ENCODE assay signal across 23 cellular contexts in the genomic region with DNA sequence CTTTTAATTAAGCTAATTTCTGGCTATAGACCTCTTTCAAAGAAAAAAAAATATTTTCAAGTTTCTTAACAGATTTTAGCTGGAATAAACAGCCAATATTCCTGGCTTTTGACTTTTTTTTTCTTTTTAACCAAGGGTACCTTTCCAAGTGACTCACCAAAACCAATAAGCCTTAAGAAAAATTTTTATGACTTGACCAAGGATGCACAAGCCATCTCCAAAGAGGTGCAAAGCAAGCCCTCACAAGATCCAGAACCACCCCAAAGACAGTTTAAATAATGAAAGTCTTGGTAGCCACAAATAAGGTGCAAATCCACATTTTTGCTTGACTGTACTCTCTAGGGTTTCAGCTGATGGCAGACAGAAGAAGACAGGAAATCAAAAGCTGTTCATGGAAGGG.
"Had no signal": no experiment of that assay in that cellular context is flagged by ENCODE, and none has a peak within 500 bp of the region (broad histone marks: within the 10 kb centered on the region; RNA-seq: fewer than 3 reads in every experiment).

No MANE protein-coding gene starts in this region.

- H3K36me3 ChIP-seq: adrenal gland, ascending aorta, gastrocnemius medialis, right lobe of liver, upper lobe of left lung had no signal

- H3K9me3 ChIP-seq: adrenal gland, gastrocnemius medialis, right lobe of liver had no signal

- H3K27me3 ChIP-seq: adrenal gland, ascending aorta, gastrocnemius medialis, right lobe of liver, upper lobe of left lung had no signal

- H3K27me3 Mint-ChIP-seq: activated naive CD8-positive, alpha-beta T cell; activated T-helper 17 cell treated with anti-CD3 and anti-CD28 coated beads, Interleukin-2, amount 50 U/mL, for 72 hours had no signal

- H3K27ac ChIP-seq: adrenal gland, ascending aorta, gastrocnemius medialis, right lobe of liver, skin epidermis, upper lobe of left lung, VCaP had no signal

- H3K27ac Mint-ChIP-seq: activated naive CD8-positive, alpha-beta T cell; activated T-helper 17 cell treated with anti-CD3 and anti-CD28 coated beads, Interleukin-2, amount 50 U/mL, for 72 hours; nephron progenitor cell; stimulated activated effector memory CD8-positive, alpha-beta T cell treated with anti-CD3 and anti-CD28 coated beads, Interleukin-12 subunit alpha, Interleukin-12 subunit beta, amount 100 ng/mL, for 72 hours had no signal

- H3K4me1 ChIP-seq: ascending aorta, right lobe of liver, upper lobe of left lung had no signal

- H3K9me3 Mint-ChIP-seq: activated T-helper 17 cell treated with anti-CD3 and anti-CD28 coated beads, Interleukin-2, amount 50 U/mL, for 72 hours had no signal

- ATAC-seq: activated CD4-positive, CD25-positive, alpha-beta regulatory T cell treated with anti-CD3 and anti-CD28 coated beads, Interleukin-2, amount 50 U/mL, for 24 hours; activated T-helper 17 cell treated with anti-CD3 and anti-CD28 coated beads, Interleukin-2, amount 50 U/mL, for 72 hours; esophagus mucosa; gastrocnemius medialis; left ventricle myocardium superior; mucosa of descending colon; right lobe of liver; stimulated activated effector memory CD8-positive, alpha-beta T cell treated with anti-CD3 and anti-CD28 coated beads, Interleukin-12 subunit alpha, Interleukin-12 subunit beta, amount 100 ng/mL, for 72 hours had no signal

- H3K36me3 Mint-ChIP-seq: stimulated activated effector memory CD8-positive, alpha-beta T cell treated with anti-CD3 and anti-CD28 coated beads, Interleukin-12 subunit alpha, Interleukin-12 subunit beta, amount 100 ng/mL, for 72 hours had no signal

- H3K4me1 Mint-ChIP-seq: activated T-helper 17 cell treated with anti-CD3 and anti-CD28 coated beads, Interleukin-2, amount 50 U/mL, for 72 hours; nephron progenitor cell had no signal

- H3K4me3 ChIP-seq: adrenal gland, ascending aorta, gastrocnemius medialis, mucosa of descending colon, right lobe of liver, skin epidermis, upper lobe of left lung had no signal

- DNase-seq: activated CD4-positive, alpha-beta T cell treated with anti-CD3 and anti-CD28 coated beads, Interleukin-2, amount 50 U/mL, for 1 hour; activated T-cell treated with anti-CD3 and anti-CD28 coated beads, Interleukin-2, amount 50 U/mL, for 1 hour; adrenal gland; central memory CD4-positive, alpha-beta T cell; dermis blood vessel endothelial cell; effector CD8-positive, alpha-beta T cell; gastrocnemius medialis; hypothalamus; left ventricle myocardium superior; mucosa of descending colon; nephron progenitor cell; posterior cingulate gyrus; right lobe of liver; stimulated activated CD4-positive, alpha-beta T cell treated with anti-CD3 and anti-CD28 coated beads, Interleukin-2, amount 100 ng/mL, for 24 hours; upper lobe of left lung had no signal

- H3K4me3 Mint-ChIP-seq: activated naive CD8-positive, alpha-beta T cell; activated T-helper 17 cell treated with anti-CD3 and anti-CD28 coated beads, Interleukin-2, amount 50 U/mL, for 72 hours; nephron progenitor cell; stimulated activated effector memory CD8-positive, alpha-beta T cell treated with anti-CD3 and anti-CD28 coated beads, Interleukin-12 subunit alpha, Interleukin-12 subunit beta, amount 100 ng/mL, for 72 hours had no signal
